In genomic region chr3:150409125-150409526, GRCh38 we compare ENCODE assay signal across 8 cellular contexts. TPM values are rescaled to one million over a fixed set of nuclear protein-coding genes. Genes with fewer than 3 reads are reported as not detected.
DNase-seq lines count a peak whose midpoint lies in the region; ATAC-seq, FAIRE-seq and TF ChIP-seq lines count a peak whose summit lies in the region.

No MANE protein-coding gene starts in this region.

- peak overlapping the region; percentile 91 for H3K4me3 Mint-ChIP-seq in activated naive CD4-positive, alpha-beta T cell treated with anti-CD3 and anti-CD28 coated beads, Interleukin-2, amount 50 U/mL, for 24 hours
- H3K4me3 Mint-ChIP-seq in WTC11, result peak overlapping the region; percentile 73

- H3K4me1 ChIP-seq in right cardiac atrium (ENCODE audit: control insufficient read depth, insufficient read depth, low read length), result no peaks in the 10 kb centered on the region
- H3K4me1 ChIP-seq in small intestine (ENCODE audit: control insufficient read depth in 2 of 2, insufficient read depth in 1 of 2, low read depth in 1 of 2, low read length in 1 of 2), result no peaks in the 10 kb centered on the region

- no peaks in the 10 kb centered on the region for H3K27me3 Mint-ChIP-seq in activated naive CD4-positive, alpha-beta T cell treated with anti-CD3 and anti-CD28 coated beads, Interleukin-2, amount 50 U/mL, for 24 hours
- no peaks in the 10 kb centered on the region for H3K27me3 Mint-ChIP-seq in WTC11 (ENCODE audit: low read depth)

- intact Hi-C loops in right cardiac atrium (cut with DNase I), result loop anchor here in 2 of 4 donors (5.0 kb wide), 2 partner anchors 37 to 177 kb away; no protein-coding TSS in a partner anchor

- H3K36me3 ChIP-seq in small intestine (ENCODE audit: control insufficient read depth in 2 of 2, insufficient read depth in 2 of 2, low read length in 2 of 2), result no peaks in the 10 kb centered on the region

- DNase-seq in activated naive CD4-positive, alpha-beta T cell (lab: John Stamatoyannopoulos, UW), result no peak
- no peak for DNase-seq in WTC11 (ENCODE audit: low spot score)
- DNase-seq in right cardiac atrium, result no peak
- DNase-seq in small intestine, result no peak
- DNase-seq in occipital lobe (lab: John Stamatoyannopoulos, UW), result no peak
- DNase-seq in HEK293T (ENCODE audit: extremely low spot score), result no peak
- no peak for DNase-seq in NCI-H69 (lab: John Stamatoyannopoulos, UW)

- H3K9me3 Mint-ChIP-seq in activated naive CD4-positive, alpha-beta T cell treated with anti-CD3 and anti-CD28 coated beads, Interleukin-2, amount 50 U/mL, for 24 hours, result no peaks in the 10 kb centered on the region
- no peaks in the 10 kb centered on the region for H3K9me3 Mint-ChIP-seq in WTC11

- POLR2A ChIA-PET in WTC11 (lab: Charles Lee), result interaction anchor here (0.6 to 1.6 kb wide), 10 partner anchors 12 to 751 kb away, joined by 3 to 7 read pairs (median 3); partner anchors contain the start of gene WWTR1
- POLR2A ChIA-PET in HEK293T (lab: Yijun Ruan, JAX), result interaction anchor here (0.7 to 3.0 kb wide), 26 partner anchors 10 to 438 kb away, joined by 3 to 14 read pairs (median 4); partner anchors contain the start of gene PFN2

- H3K27ac ChIP-seq in right cardiac atrium (ENCODE audit: low read length), result peak overlapping the region; percentile 99
- peak overlapping the region; percentile 96 to 98 for H3K27ac ChIP-seq in small intestine (ENCODE audit: low read depth in 1 of 2, low read length in 1 of 2)

- no peak for FAIRE-seq in small intestine (lab: Jason Lieb, UNC)

- H3K27me3 ChIP-seq in right cardiac atrium (ENCODE audit: control insufficient read depth, insufficient read depth) (no peaks in the 10 kb centered on the region), small intestine (ENCODE audit: control insufficient read depth in 2 of 2, insufficient read depth in 2 of 2, low read length in 2 of 2) (no peaks in the 10 kb centered on the region)

- no peak for TF ChIP-seq CTCF in WTC11 (IDR thresholded peaks at IDR 0.05)

- H3K4me3 ChIP-seq in right cardiac atrium (ENCODE audit: low read length) (peak overlapping the region; percentile 86), small intestine (ENCODE audit: low read depth in 1 of 2, low read length in 2 of 2) (peak overlapping the region; percentile 65 to 98)

- CTCF ChIA-PET in WTC11 (lab: Charles Lee) (interaction anchor here (0.6 to 4.1 kb wide), 18 partner anchors 10 to 225 kb away, joined by 3 to 30 read pairs (median 4); partner anchors contain the start of genes EIF2A and SERP1), HEK293T (lab: Yijun Ruan, JAX) (interaction anchor here (0.7 to 1.6 kb wide), 4 partner anchors 87 to 442 kb away, joined by 3 to 6 read pairs (median 4); no protein-coding TSS in a partner anchor)

- H3K36me3 Mint-ChIP-seq in activated naive CD4-positive, alpha-beta T cell treated with anti-CD3 and anti-CD28 coated beads, Interleukin-2, amount 50 U/mL, for 24 hours, result peaks cover 11% of the 10 kb centered on the region
- H3K36me3 Mint-ChIP-seq in WTC11, result peaks cover 4% of the 10 kb centered on the region; the same call in 1 of the 2 replicates

- WGBS in right cardiac atrium, result under 1% methylated on average over 31 of the region's 31 CpGs
- WGBS in small intestine, 3 donors, result 0 to 1% (median 1%) methylated on average over 31 of the region's 31 CpGs

- H3K27ac Mint-ChIP-seq in activated naive CD4-positive, alpha-beta T cell treated with anti-CD3 and anti-CD28 coated beads, Interleukin-2, amount 50 U/mL, for 24 hours, result peak overlapping the region; percentile 96
- peak overlapping the region; percentile 91 for H3K27ac Mint-ChIP-seq in WTC11

- peak; percentile 10 for ATAC-seq in WTC11
- ATAC-seq in right cardiac atrium, result no peak

- peaks cover 38% of the 10 kb centered on the region for H3K4me1 Mint-ChIP-seq in activated naive CD4-positive, alpha-beta T cell treated with anti-CD3 and anti-CD28 coated beads, Interleukin-2, amount 50 U/mL, for 24 hours
- peaks cover 44% of the 10 kb centered on the region for H3K4me1 Mint-ChIP-seq in WTC11

- H3K9me3 ChIP-seq in right cardiac atrium (ENCODE audit: control insufficient read depth, low read length) (no peaks in the 10 kb centered on the region), small intestine (ENCODE audit: control insufficient read depth, low read depth) (no peaks in the 10 kb centered on the region)

TF ChIP-seq in WTC11, 78 proteins besides CTCF, POLR2A, EP300 and RAD21 (continues in another document):
- TF ChIP-seq, protein P1, sequence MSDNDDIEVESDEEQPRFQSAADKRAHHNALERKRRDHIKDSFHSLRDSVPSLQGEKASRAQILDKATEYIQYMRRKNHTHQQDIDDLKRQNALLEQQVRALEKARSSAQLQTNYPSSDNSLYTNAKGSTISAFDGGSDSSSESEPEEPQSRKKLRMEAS (CRISPR knock-in tag; IDR thresholded peaks at IDR 0.05), result peak; percentile 12; the same call in 1 of the 2 replicates
- TF ChIP-seq SOX15 (CRISPR knock-in tag; IDR thresholded peaks at IDR 0.05) (no peak), NR3C1 (CRISPR knock-in tag; conservative IDR thresholded peaks at IDR 0.05; ENCODE audit: low read depth) (0 out of 2 replicates have a peak, but pooled peaks have one; percentile 1)
- TF ChIP-seq, protein P2, sequence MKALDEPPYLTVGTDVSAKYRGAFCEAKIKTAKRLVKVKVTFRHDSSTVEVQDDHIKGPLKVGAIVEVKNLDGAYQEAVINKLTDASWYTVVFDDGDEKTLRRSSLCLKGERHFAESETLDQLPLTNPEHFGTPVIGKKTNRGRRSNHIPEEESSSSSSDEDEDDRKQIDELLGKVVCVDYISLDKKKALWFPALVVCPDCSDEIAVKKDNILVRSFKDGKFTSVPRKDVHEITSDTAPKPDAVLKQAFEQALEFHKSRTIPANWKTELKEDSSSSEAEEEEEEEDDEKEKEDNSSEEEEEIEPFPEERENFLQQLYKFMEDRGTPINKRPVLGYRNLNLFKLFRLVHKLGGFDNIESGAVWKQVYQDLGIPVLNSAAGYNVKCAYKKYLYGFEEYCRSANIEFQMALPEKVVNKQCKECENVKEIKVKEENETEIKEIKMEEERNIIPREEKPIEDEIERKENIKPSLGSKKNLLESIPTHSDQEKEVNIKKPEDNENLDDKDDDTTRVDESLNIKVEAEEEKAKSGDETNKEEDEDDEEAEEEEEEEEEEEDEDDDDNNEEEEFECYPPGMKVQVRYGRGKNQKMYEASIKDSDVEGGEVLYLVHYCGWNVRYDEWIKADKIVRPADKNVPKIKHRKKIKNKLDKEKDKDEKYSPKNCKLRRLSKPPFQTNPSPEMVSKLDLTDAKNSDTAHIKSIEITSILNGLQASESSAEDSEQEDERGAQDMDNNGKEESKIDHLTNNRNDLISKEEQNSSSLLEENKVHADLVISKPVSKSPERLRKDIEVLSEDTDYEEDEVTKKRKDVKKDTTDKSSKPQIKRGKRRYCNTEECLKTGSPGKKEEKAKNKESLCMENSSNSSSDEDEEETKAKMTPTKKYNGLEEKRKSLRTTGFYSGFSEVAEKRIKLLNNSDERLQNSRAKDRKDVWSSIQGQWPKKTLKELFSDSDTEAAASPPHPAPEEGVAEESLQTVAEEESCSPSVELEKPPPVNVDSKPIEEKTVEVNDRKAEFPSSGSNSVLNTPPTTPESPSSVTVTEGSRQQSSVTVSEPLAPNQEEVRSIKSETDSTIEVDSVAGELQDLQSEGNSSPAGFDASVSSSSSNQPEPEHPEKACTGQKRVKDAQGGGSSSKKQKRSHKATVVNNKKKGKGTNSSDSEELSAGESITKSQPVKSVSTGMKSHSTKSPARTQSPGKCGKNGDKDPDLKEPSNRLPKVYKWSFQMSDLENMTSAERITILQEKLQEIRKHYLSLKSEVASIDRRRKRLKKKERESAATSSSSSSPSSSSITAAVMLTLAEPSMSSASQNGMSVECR (CRISPR knock-in tag; IDR thresholded peaks at IDR 0.05; ENCODE audit: borderline replicate concordance), result no peak

TF ChIP-seq in HEK293T, 16 proteins besides CTCF, POLR2A, EP300 and RAD21:
- TF ChIP-seq HDGF (IDR thresholded peaks at IDR 0.05; ENCODE audit: borderline replicate concordance), result no peak
- TF ChIP-seq ARNT (IDR thresholded peaks at IDR 0.05), result no peak
- no peak for TF ChIP-seq LEF1 (IDR thresholded peaks at IDR 0.05; ENCODE audit: borderline replicate concordance)
- TF ChIP-seq FOXK2 (IDR thresholded peaks at IDR 0.05), result no peak
- no peak for TF ChIP-seq SP1 (IDR thresholded peaks at IDR 0.05)
- TF ChIP-seq CTBP1 (IDR thresholded peaks at IDR 0.05; ENCODE audit: borderline replicate concordance), result no peak
- TF ChIP-seq TARDBP (IDR thresholded peaks at IDR 0.05), result no peak
- TF ChIP-seq SUZ12 (IDR thresholded peaks at IDR 0.05), result no peak
- no peak for TF ChIP-seq ELF4 (IDR thresholded peaks at IDR 0.05)
- TF ChIP-seq FOXA1 (IDR thresholded peaks at IDR 0.05), result no peak
- no peak for TF ChIP-seq PKNOX1 (IDR thresholded peaks at IDR 0.05)
- TF ChIP-seq FOXM1 (IDR thresholded peaks at IDR 0.05; ENCODE audit: borderline replicate concordance), result no peak
- no peak for TF ChIP-seq L3MBTL2 (conservative IDR thresholded peaks at IDR 0.05)
- no peak for TF ChIP-seq NFRKB (IDR thresholded peaks at IDR 0.05)
- TF ChIP-seq BHLHE40 (IDR thresholded peaks at IDR 0.05; ENCODE audit: borderline replicate concordance), result no peak
- TF ChIP-seq ZNF384 (IDR thresholded peaks at IDR 0.05), result no peak
TF ChIP-seq in HEK293T: peak in this region for 0.

RNA-seq across cellular contexts. Expression of gene TSC22D2, which starts 1.0 kb away (rescaled TPM):
- total RNA-seq in WTC11 (2021), result 20.1 to 24.0 TPM (median 21.1 TPM) in 3 replicates
- total RNA-seq in right cardiac atrium, result 10 to 100 TPM; 36.5 to 43.6 (median 38.1) TPM
- 22.6 TPM for polyA plus RNA-seq in right cardiac atrium
- 1 to 10 TPM; 5.9 to 8.5 (median 6.5) TPM for polyA plus RNA-seq in small intestine
- total RNA-seq in occipital lobe, result 22.0 TPM
